29 cellular contexts compared by ENCODE assay signal in genomic region chr6:84182001-84182400, GRCh38.
"Had no signal": no experiment of that assay in that cellular context is flagged by ENCODE, and none has a peak within 500 bp of the region (broad histone marks: within the 10 kb centered on the region; RNA-seq: fewer than 3 reads in every experiment).

No MANE protein-coding gene starts in this region.

- H3K4me3 ChIP-seq: adrenal gland, body of pancreas, colonic mucosa, heart left ventricle had no signal

- H3K4me1 ChIP-seq: adrenal gland, body of pancreas, colonic mucosa had no signal

- H3K27me3 ChIP-seq: adrenal gland, body of pancreas, colonic mucosa, heart left ventricle had no signal

- DNase-seq: activated CD4-positive, alpha-beta memory T cell treated with anti-CD3 and anti-CD28 coated beads for 36 hours; activated CD4-positive, alpha-beta T cell treated with anti-CD3 and anti-CD28 coated beads for 36 hours; activated CD4-positive, alpha-beta T cell treated with anti-CD3 and anti-CD28 coated beads, Interleukin-2, amount 10 ng/mL, durations not matched to agents 24 days and 14 days; activated CD4-positive, CD25-positive, alpha-beta regulatory T cell; activated CD4-positive, CD25-positive, alpha-beta regulatory T cell treated with anti-CD3 and anti-CD28 coated beads, Interleukin-2, amount 50 U/mL, for 72 hours; activated CD8-positive, alpha-beta memory T cell treated with anti-CD3 and anti-CD28 coated beads, Interleukin-2, amount 10 ng/mL, durations not matched to agents 7 days and 5 days; activated CD8-positive, alpha-beta memory T cell treated with anti-CD3 and anti-CD28 coated beads, Interleukin-2, amount 50 U/mL, for 4 hours; activated CD8-positive, alpha-beta T cell treated with anti-CD3 and anti-CD28 coated beads, Interleukin-2, amount 10 ng/mL, durations not matched to agents 7 days and 5 days; activated effector memory CD4-positive, alpha-beta T cell treated with anti-CD3 and anti-CD28 coated beads, Interleukin-2, amount 50 U/mL, for 16 hours; activated naive CD4-positive, alpha-beta T cell treated with anti-CD3 and anti-CD28 coated beads for 36 hours; activated naive CD8-positive, alpha-beta T cell treated with anti-CD3 and anti-CD28 coated beads for 36 hours; activated naive CD8-positive, alpha-beta T cell treated with anti-CD3 and anti-CD28 coated beads, Interleukin-2, amount 50 U/mL, for 24 hours; activated T-cell treated with anti-CD3 and anti-CD28 coated beads, Interleukin-2, amount 50 U/mL, for 1 hour; activated T-cell treated with anti-CD3 and anti-CD28 coated beads, Interleukin-2, amount 50 U/mL, for 48 hours; adrenal gland; amygdala; aorta; body of pancreas; caudate nucleus; cerebellar nuclear complex; colonic mucosa; effector CD4-positive, alpha-beta T cell; effector memory CD8-positive, alpha-beta T cell; foreskin fibroblast; glutamatergic neuron; heart left ventricle; T-helper 1 cell; T-helper 17 cell; T1000 had no signal

- H3K27ac ChIP-seq: adrenal gland, body of pancreas, colonic mucosa, heart left ventricle had no signal

- H3K9me3 ChIP-seq: adrenal gland, body of pancreas, colonic mucosa had no signal

- H3K36me3 ChIP-seq: adrenal gland, colonic mucosa had no signal
